8 cellular contexts compared by ENCODE assay signal in the genomic region with DNA sequence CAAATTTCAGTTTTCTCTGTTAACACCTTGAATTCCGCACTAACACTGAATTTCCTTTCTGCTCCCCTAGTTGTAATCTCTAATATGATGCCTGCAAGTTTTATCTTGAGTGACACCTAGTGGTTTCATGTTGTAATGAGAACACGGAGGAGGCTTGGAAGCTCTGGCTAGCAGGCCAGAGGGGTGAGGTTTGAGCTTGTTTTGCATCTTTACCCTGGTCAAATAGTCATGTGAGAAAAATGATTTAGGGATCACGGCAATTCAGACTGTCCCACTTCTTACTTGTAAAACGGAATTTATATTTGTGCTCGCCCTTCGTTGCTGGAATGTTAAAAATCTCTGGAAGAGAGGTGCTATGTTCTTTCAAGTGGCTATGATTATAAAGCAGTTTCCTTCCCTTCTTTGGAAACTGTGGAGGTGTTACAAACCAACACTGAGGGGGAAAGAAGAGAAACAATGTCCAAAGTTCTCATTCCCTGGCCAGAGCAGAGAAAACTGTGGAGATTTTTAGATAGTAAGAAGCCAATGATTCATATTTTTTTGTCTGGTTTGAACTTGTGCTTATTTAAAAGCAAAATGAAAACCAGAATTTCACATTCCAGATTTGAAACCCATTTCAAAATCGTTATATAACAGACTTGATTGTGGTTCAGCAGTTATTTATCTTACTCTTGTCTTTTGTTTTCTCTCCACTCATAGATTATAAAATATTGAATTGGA.
DNase-seq lines count a peak whose midpoint lies in the region; ATAC-seq lines count a peak whose summit lies in the region.

No MANE protein-coding gene starts in this region.

- peak; percentile 57 for DNase-seq in activated CD8-positive, alpha-beta memory T cell treated with anti-CD3 and anti-CD28 coated beads for 24 hours
- DNase-seq in activated CD8-positive, alpha-beta memory T cell treated with anti-CD3 and anti-CD28 coated beads, Interleukin-2, amount 50 U/mL, for 4 hours, result no peak
- DNase-seq in HK-2 (ENCODE audit: unreplicated experiment), result peak; percentile 16
- peak; percentile 72 for DNase-seq in NCI-H774 (lab: John Stamatoyannopoulos, UW)
- DNase-seq in T47D (ENCODE audit: low read depth in 1 of 2, low spot score in 1 of 2), result peak; percentile 66 to 73
- DNase-seq in islet precursor cell, result peak; percentile 59
- no peak for DNase-seq in stimulated activated naive B cell treated with anti-CD40 and anti-IgM and Interleukin-4, amounts not matched to agents 10 μg/mL and 1 μg/mL and 100 μg/mL, for 72 hours

- H3K36me3 Mint-ChIP-seq in stimulated activated naive B cell treated with anti-CD40 and anti-IgM and Interleukin-4, amounts not matched to agents 10 μg/mL and 1 μg/mL and 100 μg/mL, for 72 hours, result no peaks in the 10 kb centered on the region

- no peak overlapping the region for H3K4me3 Mint-ChIP-seq in stimulated activated naive B cell treated with anti-CD40 and anti-IgM and Interleukin-4, amounts not matched to agents 10 μg/mL and 1 μg/mL and 100 μg/mL, for 72 hours

- no peaks in the 10 kb centered on the region for H3K9me3 Mint-ChIP-seq in stimulated activated naive B cell treated with anti-CD40 and anti-IgM and Interleukin-4, amounts not matched to agents 10 μg/mL and 1 μg/mL and 100 μg/mL, for 72 hours

- in situ Hi-C loops in T47D (cut with HindIII; ENCODE audit: low pct_unique_long_range_greater_than_20kb, low sequenced_read_pairs), result no loop called here

- H3K4me1 Mint-ChIP-seq in stimulated activated naive B cell treated with anti-CD40 and anti-IgM and Interleukin-4, amounts not matched to agents 10 μg/mL and 1 μg/mL and 100 μg/mL, for 72 hours, result peaks cover 2 to 5% of the 10 kb centered on the region in 2 donors

- H3K27me3 Mint-ChIP-seq in stimulated activated naive B cell treated with anti-CD40 and anti-IgM and Interleukin-4, amounts not matched to agents 10 μg/mL and 1 μg/mL and 100 μg/mL, for 72 hours, result peaks cover 3 to 18% of the 10 kb centered on the region in 2 donors

- ATAC-seq in GM21423 (IDR thresholded peaks at IDR 0.05; ENCODE audit: unreplicated experiment), result peak; percentile 94
- ATAC-seq in stimulated activated naive B cell treated with anti-CD40 and anti-IgM and Interleukin-4, amounts not matched to agents 10 μg/mL and 1 μg/mL and 100 μg/mL, for 72 hours (replicated peaks), result peak; percentile 83 to 89

- no peak overlapping the region for H3K27ac Mint-ChIP-seq in stimulated activated naive B cell treated with anti-CD40 and anti-IgM and Interleukin-4, amounts not matched to agents 10 μg/mL and 1 μg/mL and 100 μg/mL, for 72 hours

Comparison
In these comparisons a context has a peak if more than half of its experiments do, and no peak if none do; other contexts are left out.
1. DNase-seq: peak in activated CD8-positive, alpha-beta memory T cell treated with anti-CD3 and anti-CD28 coated beads for 24 hours (single experiment), HK-2 (single experiment), NCI-H774 (single experiment), T47D (2 of 2) and islet precursor cell (single experiment); none in activated CD8-positive, alpha-beta memory T cell treated with anti-CD3 and anti-CD28 coated beads, Interleukin-2, amount 50 U/mL, for 4 hours (single experiment) and stimulated activated naive B cell treated with anti-CD40 and anti-IgM and Interleukin-4, amounts not matched to agents 10 μg/mL and 1 μg/mL and 100 μg/mL, for 72 hours (single experiment).